In the genomic region with DNA sequence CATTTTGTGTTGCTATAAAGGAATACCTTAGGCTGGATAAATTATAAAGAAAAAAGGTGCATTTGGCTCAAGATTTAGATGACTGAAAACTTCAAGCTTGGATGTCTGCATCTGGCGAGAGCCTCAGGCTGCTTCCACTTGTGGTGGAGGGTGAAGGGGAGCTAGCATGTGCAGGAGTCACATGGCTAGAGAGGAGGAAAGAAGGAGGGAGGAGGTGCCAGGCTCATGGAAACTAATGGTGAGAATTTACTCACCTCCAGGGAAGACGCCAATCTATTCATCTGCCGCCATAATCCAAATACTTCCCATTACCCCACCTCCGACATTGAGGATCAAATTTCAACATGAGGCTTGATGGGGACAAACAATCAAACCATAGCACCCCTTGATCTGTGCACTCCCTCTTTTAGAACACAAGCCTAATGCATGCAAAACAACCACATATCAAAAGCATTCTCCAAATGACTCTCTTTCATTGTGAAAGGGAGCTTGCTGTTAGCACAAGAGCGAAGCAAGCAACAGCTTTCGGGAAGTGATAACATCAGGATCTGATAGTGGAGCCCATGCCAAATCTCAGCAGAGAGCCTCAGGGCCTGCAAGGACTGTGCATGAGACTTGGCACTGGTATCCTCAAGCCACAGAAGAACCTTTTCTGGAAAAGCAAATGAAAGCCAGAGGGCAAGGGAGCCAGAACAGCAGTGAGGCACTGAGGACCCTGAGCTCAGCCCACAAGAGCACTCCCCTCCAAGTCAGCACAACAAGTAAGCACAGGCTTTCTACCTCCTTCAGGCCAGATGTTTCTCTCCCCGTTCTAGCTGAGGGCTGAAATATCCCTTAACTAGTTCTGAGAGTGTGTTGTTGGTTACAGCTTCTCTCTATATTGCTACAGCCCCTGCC, we compare ENCODE assay signal across 15 cellular contexts. TPM values are rescaled to one million over a fixed set of nuclear protein-coding genes. Genes with fewer than 3 reads are reported as not detected.
A peak's percentile ranks its signal among the peaks of the same experiment; 100 is the strongest.
DNase-seq lines count a peak whose midpoint lies in the region; ATAC-seq and TF ChIP-seq lines count a peak whose summit lies in the region.
"Had no signal": no experiment of that assay in that cellular context is flagged by ENCODE, and none has a peak within 500 bp of the region (broad histone marks: within the 10 kb centered on the region; RNA-seq: fewer than 3 reads in every experiment).

No MANE protein-coding gene starts in this region.

- H3K4me1 ChIP-seq in mesenchymal stem cell (ENCODE audit: control insufficient read depth, insufficient read depth, low read depth, low read length) (no peaks in the 10 kb centered on the region), MM.1S (ENCODE audit: low read length) (no peaks in the 10 kb centered on the region)
- H3K4me1 ChIP-seq: SJSA1 had no signal

- peak overlapping the region; percentile 56 for H3K4me3 Mint-ChIP-seq in HFFc6
- H3K4me3 Mint-ChIP-seq: CD4-positive, alpha-beta memory T cell had no signal

- WGBS in mesenchymal stem cell, result 88% methylated on average over 6 of the region's 7 CpGs

- H3K4me1 Mint-ChIP-seq in HFFc6 (ENCODE audit: low read depth), result peaks cover 23% of the 10 kb centered on the region
- H3K4me1 Mint-ChIP-seq: CD4-positive, alpha-beta memory T cell had no signal

- no peak overlapping the region for H3K4ac ChIP-seq in mesenchymal stem cell (ENCODE audit: low read depth in 1 of 2, low read length in 2 of 2)

- peak overlapping the region; percentile 22 for H3K27ac Mint-ChIP-seq in HFFc6
- H3K27ac Mint-ChIP-seq: CD4-positive, alpha-beta memory T cell had no signal

- no peak overlapping the region for H4K91ac ChIP-seq in mesenchymal stem cell (ENCODE audit: low read length)

- no peak overlapping the region for H3K14ac ChIP-seq in mesenchymal stem cell (ENCODE audit: low read length in 2 of 2)

- no peak for TF ChIP-seq CTCF in HFFc6 (IDR thresholded peaks at IDR 0.05)
- no peak for TF ChIP-seq CTCF in choroid plexus epithelial cell (conservative IDR thresholded peaks at IDR 0.05; ENCODE audit: low read depth, low read length)
- no peak for TF ChIP-seq CTCF in MM.1S (IDR thresholded peaks at IDR 0.05; ENCODE audit: low read length)

- no peaks in the 10 kb centered on the region for H3F3A ChIP-seq in MM.1S (ENCODE audit: insufficient read depth, low read length)

- no peaks in the 10 kb centered on the region for H3K27me3 Mint-ChIP-seq in HFFc6 (ENCODE audit: insufficient read depth)

- no peaks in the 10 kb centered on the region; the same call in 1 of the 2 replicates for H3K9me2 ChIP-seq in MM.1S (replicated peaks; ENCODE audit: insufficient read depth, low read length)

- no peak overlapping the region for H3K27ac ChIP-seq in mesenchymal stem cell (ENCODE audit: low read length, poor library complexity, severe bottlenecking)
- H3K27ac ChIP-seq in MM.1S (ENCODE audit: low read length), result no peak overlapping the region
- H3K27ac ChIP-seq: cardiac muscle cell, neutrophil, SJSA1 had no signal

- peaks cover 0 to 3% of the 10 kb centered on the region in 2 experiments for H3K27me3 ChIP-seq in mesenchymal stem cell (ENCODE audit: control insufficient read depth in 1 of 2, insufficient read depth in 1 of 2, low read length in 2 of 2)
- H3K27me3 ChIP-seq in MM.1S (replicated peaks; ENCODE audit: insufficient read depth, low read length), result no peaks in the 10 kb centered on the region
- H3K27me3 ChIP-seq: cardiac muscle cell, SJSA1 had no signal

- no peak overlapping the region for H2BK5ac ChIP-seq in mesenchymal stem cell (ENCODE audit: low read depth, low read length, poor library complexity, severe bottlenecking)

- no peak overlapping the region for H3K23ac ChIP-seq in mesenchymal stem cell (ENCODE audit: low read length in 2 of 2)

- H3K9me3 ChIP-seq in mesenchymal stem cell (ENCODE audit: control insufficient read depth, low read length) (no peaks in the 10 kb centered on the region), MM.1S (replicated peaks; ENCODE audit: insufficient read depth, low read length) (no peaks in the 10 kb centered on the region)
- H3K9me3 ChIP-seq: neutrophil, SJSA1 had no signal

- H3K79me2 ChIP-seq in MM.1S (ENCODE audit: low read length), result no peaks in the 10 kb centered on the region

- H3K9ac ChIP-seq in mesenchymal stem cell (ENCODE audit: low read length), result peak overlapping the region; percentile 37
- H3K9ac ChIP-seq in MM.1S (ENCODE audit: low read length), result no peak overlapping the region

- no peaks in the 10 kb centered on the region for H3K9me3 Mint-ChIP-seq in HFFc6
- H3K9me3 Mint-ChIP-seq: CD4-positive, alpha-beta memory T cell had no signal

- H2AFZ ChIP-seq in mesenchymal stem cell (ENCODE audit: low read depth, low read length), result peak overlapping the region; percentile 1
- no peak overlapping the region for H2AFZ ChIP-seq in MM.1S (ENCODE audit: low read length)

- H3K4me2 ChIP-seq in mesenchymal stem cell (ENCODE audit: low read length, poor library complexity, severe bottlenecking), result no peak overlapping the region
- no peak overlapping the region for H3K4me2 ChIP-seq in MM.1S (ENCODE audit: low read depth, low read length)

- ATAC-seq in HG02588 (IDR thresholded peaks at IDR 0.05; ENCODE audit: unreplicated experiment) (no peak), GM19395 (IDR thresholded peaks at IDR 0.05; ENCODE audit: unreplicated experiment) (no peak)

- no peaks in the 10 kb centered on the region for H3K79me1 ChIP-seq in mesenchymal stem cell (replicated peaks; ENCODE audit: low read length, poor library complexity, severe bottlenecking)

- no peaks in the 10 kb centered on the region for H3K36me3 ChIP-seq in mesenchymal stem cell (ENCODE audit: control insufficient read depth in 1 of 2, insufficient read depth in 2 of 2, low read depth in 1 of 2, low read length in 2 of 2)
- H3K36me3 ChIP-seq in MM.1S (replicated peaks; ENCODE audit: insufficient read depth, low read length), result no peaks in the 10 kb centered on the region
- H3K36me3 ChIP-seq: cardiac muscle cell, neutrophil, SJSA1 had no signal

- no peak overlapping the region for H2BK120ac ChIP-seq in mesenchymal stem cell (ENCODE audit: low read depth, low read length)

- H2AK5ac ChIP-seq in mesenchymal stem cell (ENCODE audit: low read length, severe bottlenecking), result no peak overlapping the region

- H3K36me3 Mint-ChIP-seq in HFFc6 (ENCODE audit: low read depth), result no peaks in the 10 kb centered on the region
- H3K36me3 Mint-ChIP-seq: CD4-positive, alpha-beta memory T cell had no signal

- H4K20me1 ChIP-seq in MM.1S (ENCODE audit: insufficient read depth, low read length), result no peaks in the 10 kb centered on the region

- H2BK15ac ChIP-seq in mesenchymal stem cell (ENCODE audit: low read depth, poor library complexity, severe bottlenecking), result no peak overlapping the region

- DNase-seq in DMS153 (lab: John Stamatoyannopoulos, UW) (peak; percentile 34), HFFc6 (peak; percentile 67), choroid plexus epithelial cell (ENCODE audit: low read depth) (peak; percentile 61), mesenchymal stem cell (no peak), MM.1S (no peak)
- DNase-seq: activated naive CD4-positive, alpha-beta T cell; CD4-positive, alpha-beta memory T cell; NCI-H1436 had no signal

- no peak overlapping the region for H4K8ac ChIP-seq in mesenchymal stem cell (ENCODE audit: low read length)

- H3K4me3 ChIP-seq in choroid plexus epithelial cell (ENCODE audit: low read depth, low read length), result no peak overlapping the region
- no peak overlapping the region for H3K4me3 ChIP-seq in mesenchymal stem cell (ENCODE audit: insufficient read depth in 1 of 2, low read depth in 1 of 2, low read length in 2 of 2)
- H3K4me3 ChIP-seq in MM.1S (ENCODE audit: low read length), result no peak overlapping the region
- H3K4me3 ChIP-seq: cardiac muscle cell, lung, SJSA1, skin epidermis had no signal

- H2BK12ac ChIP-seq in mesenchymal stem cell (ENCODE audit: low read length in 2 of 2), result no peak overlapping the region

- no peak overlapping the region for H3K18ac ChIP-seq in mesenchymal stem cell (ENCODE audit: low read depth in 1 of 2, low read length in 2 of 2)

RNA-seq across cellular contexts. Expression of a gene that starts 50.2 kb away (rescaled TPM):
- total RNA-seq in HFFc6 (2021; fragmentation: NEBNext Ultra II Directional; extraction: Animal tissue kit (Norgen Biotek cat#: 25700)), result 1,000 to 10,000 TPM; 7,606 to 9,130 (median 7,816) TPM
- 229 TPM for polyA plus RNA-seq in mesenchymal stem cell (2013, experiment 1 of 2)
- 221 TPM for polyA plus RNA-seq in mesenchymal stem cell (2013, experiment 2 of 2)

Comparison
In these comparisons a context has a peak if more than half of its experiments do, and no peak if none do; other contexts are left out.
1. DNase-seq: peak in DMS153 (single experiment), HFFc6 (single experiment) and choroid plexus epithelial cell (single experiment); none in mesenchymal stem cell (single experiment) and MM.1S (single experiment).